ENCODE assay signal across 25 cellular contexts in the genomic region with DNA sequence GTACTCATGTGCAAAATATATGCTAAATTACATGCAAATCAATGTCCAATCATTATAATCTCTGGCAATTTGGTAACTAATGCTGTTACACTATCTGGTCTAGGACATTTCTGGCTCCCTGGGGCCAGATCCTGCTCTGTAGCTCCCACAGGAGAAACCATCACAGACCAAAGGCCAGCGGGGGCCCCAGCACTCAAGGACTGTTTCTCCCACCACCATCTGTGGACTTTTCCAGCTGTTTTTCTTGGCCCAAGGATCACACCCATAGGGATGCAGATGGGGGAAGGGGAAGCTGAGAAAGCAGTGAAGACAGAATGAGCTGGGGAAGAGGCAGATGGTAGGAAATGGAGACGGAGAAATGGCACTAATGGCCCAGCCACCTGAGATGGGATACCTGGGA. TPM values are rescaled to one million over a fixed set of nuclear protein-coding genes. Genes with fewer than 3 reads are reported as not detected.
A peak's percentile ranks its signal among the peaks of the same experiment; 100 is the strongest.
DNase-seq lines count a peak whose midpoint lies in the region; ATAC-seq and TF ChIP-seq lines count a peak whose summit lies in the region.
"Had no signal": no experiment of that assay in that cellular context is flagged by ENCODE, and none has a peak within 500 bp of the region (broad histone marks: within the 10 kb centered on the region; RNA-seq: fewer than 3 reads in every experiment).

A gene (plus strand): TSS at position 303 of the 400 bp plus-strand sequence. CDS start 270 bp downstream, outside the sequence.

- H3K27ac ChIP-seq in right cardiac atrium (ENCODE audit: low read length) (peak within 1 kb of the TSS; percentile 4), skeletal muscle tissue (ENCODE audit: low read depth, low read length) (peak within 1 kb of the TSS; percentile 30)
- H3K27ac ChIP-seq: 22Rv1, right lobe of liver, VCaP had no signal

- ATAC-seq in right cardiac atrium = no peak
- ATAC-seq: left lobe of liver had no signal

- no peaks in the 10 kb centered on the region for H3K27me3 Mint-ChIP-seq in brain
- H3K27me3 Mint-ChIP-seq: activated CD4-positive, alpha-beta memory T cell treated with anti-CD3 and anti-CD28 coated beads for 36 hours had no signal

- H3K9me3 Mint-ChIP-seq in brain = no peaks in the 10 kb centered on the region
- H3K9me3 Mint-ChIP-seq: activated CD4-positive, alpha-beta memory T cell treated with anti-CD3 and anti-CD28 coated beads for 36 hours had no signal

- H3K9ac ChIP-seq in skeletal muscle tissue (ENCODE audit: low read depth in 1 of 3, low read length in 3 of 3) = peak within 1 kb of the TSS in 1 of 3 donors; percentile 38

- DNase-seq in NCI-H524 (lab: John Stamatoyannopoulos, UW) = peak; percentile 24 to 71
- no peak for DNase-seq in NCI-H524 treated with DMSO at 0.1 percent for 48 hours (lab: John Stamatoyannopoulos, UW)
- no peak for DNase-seq in right cardiac atrium
- DNase-seq in MV-4-11 (lab: John Stamatoyannopoulos, UW) = no peak
- DNase-seq in NCI-H510A treated with DMSO at 0.1 percent for 48 hours (lab: John Stamatoyannopoulos, UW) = no peak
- no peak for DNase-seq in activated CD4-positive, alpha-beta T cell treated with anti-CD3 and anti-CD28 coated beads for 1 hour
- DNase-seq: activated CD4-positive, alpha-beta memory T cell treated with anti-CD3 and anti-CD28 coated beads for 36 hours; activated T-cell treated with anti-CD3 and anti-CD28 coated beads, Interleukin-2, amount 50 U/mL, for 1 hour; BE2C; effector CD4-positive, alpha-beta T cell; NCI-H1105 treated with DMSO at 0.1 percent for 48 hours; NCI-H2081 treated with DMSO at 0.1 percent for 48 hours; NCI-H510A; occipital lobe; right lobe of liver; stomach had no signal

- no peak for TF ChIP-seq CTCF in brain (conservative IDR thresholded peaks at IDR 0.05)

- peaks cover 19% of the 10 kb centered on the region for H3K4me1 Mint-ChIP-seq in brain

- H3K4me1 ChIP-seq in right cardiac atrium (ENCODE audit: control insufficient read depth, insufficient read depth, low read length) (no peaks in the 10 kb centered on the region), skeletal muscle tissue (ENCODE audit: control insufficient read depth in 3 of 3, insufficient read depth in 3 of 3, low read length in 3 of 3) (peaks cover 4 to 8% (median 4%) of the 10 kb centered on the region in 3 donors)
- H3K4me1 ChIP-seq: right lobe of liver had no signal

- H3K27ac Mint-ChIP-seq in brain = peak within 1 kb of the TSS in 2 of 5 experiments; percentile 59 to 69
- H3K27ac Mint-ChIP-seq: activated CD4-positive, alpha-beta memory T cell treated with anti-CD3 and anti-CD28 coated beads for 36 hours had no signal

- H3K9me3 ChIP-seq in right cardiac atrium (ENCODE audit: control insufficient read depth, low read length) = no peaks in the 10 kb centered on the region
- H3K9me3 ChIP-seq in skeletal muscle tissue (ENCODE audit: control insufficient read depth in 3 of 3, low read length in 3 of 3) = no peaks in the 10 kb centered on the region
- H3K9me3 ChIP-seq: BE2C, esophagus muscularis mucosa, right lobe of liver, stomach had no signal

- H3K4me3 ChIP-seq in right cardiac atrium (ENCODE audit: low read length) (no peak within 1 kb of the TSS), skeletal muscle tissue (ENCODE audit: low read length in 3 of 3) (peak within 1 kb of the TSS; percentile 13 to 36 (median 16))
- H3K4me3 ChIP-seq: cardiac muscle cell, esophagus muscularis mucosa, right lobe of liver, stomach had no signal

- 60% methylated on average over 2 of the region's 2 CpGs for WGBS in right cardiac atrium

- H3K4me3 Mint-ChIP-seq in brain = no peak within 1 kb of the TSS
- H3K4me3 Mint-ChIP-seq: activated CD4-positive, alpha-beta memory T cell treated with anti-CD3 and anti-CD28 coated beads for 36 hours had no signal

- H3K27me3 ChIP-seq in right cardiac atrium (ENCODE audit: control insufficient read depth, insufficient read depth) (no peaks in the 10 kb centered on the region), skeletal muscle tissue (ENCODE audit: control insufficient read depth in 3 of 3, insufficient read depth in 3 of 3, low read length in 3 of 3) (peaks cover 0 to 7% (median 0%) of the 10 kb centered on the region in 3 donors)
- H3K27me3 ChIP-seq: BE2C, cardiac muscle cell, esophagus muscularis mucosa, right lobe of liver, stomach had no signal

- peaks cover 16 to 23% (median 18%) of the 10 kb centered on the region in 3 donors for H3K36me3 ChIP-seq in skeletal muscle tissue (ENCODE audit: control insufficient read depth in 3 of 3, insufficient read depth in 3 of 3, low read length in 3 of 3)

- peaks cover 26% of the 10 kb centered on the region for H3K36me3 Mint-ChIP-seq in brain

- intact Hi-C loops in right cardiac atrium (cut with DNase I) = no loop called here

RNA-seq across cellular contexts. Expression of the gene that starts here (rescaled TPM):
- 21.9 TPM for polyA plus RNA-seq in brain (ENCODE audit: insufficient read depth, low read depth, low replicate concordance)
- 1 to 10 TPM; 1.6 to 5.5 (median 3.6) TPM for total RNA-seq in right cardiac atrium
- polyA plus RNA-seq in right cardiac atrium = 10.3 TPM
- 8.9 TPM for total RNA-seq in skeletal muscle tissue
- total RNA-seq: activated CD4-positive, alpha-beta memory T cell treated with anti-CD3 and anti-CD28 coated beads for 36 hours; cardiac muscle cell; G401; left lobe of liver; right lobe of liver; T-helper 1 cell treated with Interleukin-12 subunit alpha and Interleukin-12 subunit beta and Interleukin-4 antibody, amounts not matched to agents 30 ng/mL and 1 ng/mL, for 36 hours had no signal

Comparison
In these comparisons a context has a peak if more than half of its experiments do, and no peak if none do; other contexts are left out.
1. DNase-seq: peak in NCI-H524 (2 of 2); none in NCI-H524 treated with DMSO at 0.1 percent for 48 hours (single experiment), right cardiac atrium (0 of 3), MV-4-11 (single experiment), NCI-H510A treated with DMSO at 0.1 percent for 48 hours (single experiment) and activated CD4-positive, alpha-beta T cell treated with anti-CD3 and anti-CD28 coated beads for 1 hour (single experiment).